In genomic region chr3:129323651-129324294, GRCh38 we compare ENCODE assay signal across 1 cellular context.
TF ChIP-seq lines count a peak whose summit lies in the region.

No MANE protein-coding gene starts in this region.

TF ChIP-seq in SK-N-SH, 30 proteins besides CTCF, POLR2A, EP300 and RAD21 (continued from another document):
- TF ChIP-seq ZBTB33 (IDR thresholded peaks at IDR 0.05; ENCODE audit: borderline replicate concordance, low read depth) (no peak), GATA2 (CRISPR knock-in tag; IDR thresholded peaks at IDR 0.05) (no peak)
